In the genomic region with DNA sequence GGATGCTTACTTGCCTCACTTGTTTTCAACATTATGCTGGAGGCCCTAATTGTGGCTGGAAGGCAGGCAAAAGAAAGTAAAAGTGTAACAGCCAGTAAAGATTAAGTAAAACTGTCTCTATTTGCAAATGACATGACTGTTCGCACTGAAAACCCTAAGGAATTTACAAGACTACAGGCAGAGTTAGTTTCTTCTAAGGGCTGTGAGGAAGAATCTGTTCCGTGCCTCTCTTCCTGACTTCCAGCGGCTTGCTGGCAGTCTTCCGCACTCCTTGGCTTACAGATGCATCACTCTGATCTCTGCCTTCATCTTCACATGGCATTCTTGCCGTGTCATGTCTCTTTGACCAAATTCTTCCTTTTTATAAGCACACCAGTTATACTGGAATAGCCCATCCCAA, we compare ENCODE assay signal across 24 cellular contexts.
DNase-seq lines count a peak whose midpoint lies in the region; ATAC-seq and TF ChIP-seq lines count a peak whose summit lies in the region.
"Had no signal": no experiment of that assay in that cellular context is flagged by ENCODE, and none has a peak within 500 bp of the region (broad histone marks: within the 10 kb centered on the region; RNA-seq: fewer than 3 reads in every experiment).

No MANE protein-coding gene starts in this region.

- ATAC-seq in GM19328 (IDR thresholded peaks at IDR 0.05; ENCODE audit: unreplicated experiment) (no peak), GM18907 (IDR thresholded peaks at IDR 0.05; ENCODE audit: unreplicated experiment) (no peak)
- ATAC-seq: HCT116 had no signal

- no peak overlapping the region for H3T11ph ChIP-seq in H9 (ENCODE audit: low read length)

- H4K20me1 ChIP-seq in H9 (ENCODE audit: control insufficient read depth, insufficient read depth, insufficient read length) = no peaks in the 10 kb centered on the region
- H4K20me1 ChIP-seq in GM23248 (ENCODE audit: insufficient read depth) = peaks cover 10% of the 10 kb centered on the region; the same call in 1 of the 2 replicates

- H3K56ac ChIP-seq in H9 (ENCODE audit: insufficient read length, low read depth, low read length) = no peak overlapping the region

- peaks cover 33% of the 10 kb centered on the region for H3F3A ChIP-seq in GM23248 (ENCODE audit: insufficient read depth)

- no peaks in the 10 kb centered on the region for H3K79me1 ChIP-seq in H9 (ENCODE audit: insufficient read depth, low read depth, low read length, poor library complexity, severe bottlenecking)

- H3K27me3 Mint-ChIP-seq in H9 (ENCODE audit: low read depth) = no peaks in the 10 kb centered on the region

- H2BK12ac ChIP-seq in H9 (ENCODE audit: insufficient read length, low read depth, low read length) = no peak overlapping the region

- no peak overlapping the region for H2AK5ac ChIP-seq in H9 (ENCODE audit: insufficient read length, low read length)

- H3K4me3 Mint-ChIP-seq in H9 = no peak overlapping the region
- H3K4me3 Mint-ChIP-seq: CD8-positive, alpha-beta memory T cell had no signal

- H3K79me2 ChIP-seq in H9 (ENCODE audit: insufficient read depth, low read length) = peaks cover 7% of the 10 kb centered on the region; the same call in 1 of the 2 replicates
- peaks cover 43% of the 10 kb centered on the region for H3K79me2 ChIP-seq in GM23248 (ENCODE audit: insufficient read depth)

- no peak overlapping the region for H4K91ac ChIP-seq in H9 (ENCODE audit: insufficient read length, low read depth, low read length)

- no CpG with 5 or more reads among the region's 5 CpGs for WGBS in H9 (ENCODE audit: extremely low coverage, insufficient read length, low lambda C conversion rate)
- 77 to 78% methylated on average over 5 of the region's 5 CpGs for WGBS in GM23248 (ENCODE audit: low coverage in 1 of 2, low lambda C conversion rate in 2 of 2, missing lambda C conversion rate in 2 of 2), 2 experiments

- no peaks in the 10 kb centered on the region for H3K23me2 ChIP-seq in H9 (ENCODE audit: insufficient read length, low read depth, low read length, poor library complexity, severe bottlenecking)

- no peak overlapping the region for H3K4me3 ChIP-seq in GM23248
- H3K4me3 ChIP-seq: PC-9 had no signal

- H2BK15ac ChIP-seq in H9 (ENCODE audit: low read depth, low read length) = no peak overlapping the region

- H3K4me2 ChIP-seq in H9 (ENCODE audit: insufficient read depth, insufficient read length, low read length) (peak overlapping the region; percentile 10), GM23248 (ENCODE audit: unreplicated experiment) (no peak overlapping the region)
- H3K4me2 ChIP-seq: PC-9 had no signal

- no peak overlapping the region for H3K14ac ChIP-seq in H9 (ENCODE audit: insufficient read depth, low read length)

- 0 out of 2 replicates have a peak, but pooled peaks cover 3% of the 10 kb centered on the region for H3K4me1 ChIP-seq in H9 (ENCODE audit: insufficient read depth, low read length)
- H3K4me1 ChIP-seq in GM23248 (ENCODE audit: insufficient read depth) = peaks cover 30% of the 10 kb centered on the region

- no peak overlapping the region for H3K4ac ChIP-seq in H9 (ENCODE audit: low read depth, low read length)

- DNase-seq in H9 (peak; percentile 43), astrocyte of the hippocampus (ENCODE audit: low read depth, low spot score) (peak; percentile 31), iPS DF 19.7 (ENCODE audit: low read depth, low spot score) (peak; percentile 45), Ammon's horn (ENCODE audit: low spot score) (no peak), GM23248 (no peak)
- DNase-seq: AML-193; Calu3; CD8-positive, alpha-beta memory T cell; DMS153; GDM1; KG1; NCI-H1092; NCI-H1436 treated with DMSO at 0.1 percent for 48 hours; NCI-H2029; NCI-H2227 treated with DMSO at 0.1 percent for 48 hours; NCI-H510A treated with DMSO at 0.1 percent for 48 hours; NCI-H748 treated with DMSO at 0.1 percent for 48 hours; PC-9; RPMI8226; SHP77 had no signal

- H3K9me3 ChIP-seq in H9 (ENCODE audit: control insufficient read depth, low read depth, low read length) = no peaks in the 10 kb centered on the region
- H3K9me3 ChIP-seq in GM23248 (ENCODE audit: low read depth) = no peaks in the 10 kb centered on the region

- H3K27ac ChIP-seq in H9 (ENCODE audit: insufficient read length, low read depth, low read length) = peak overlapping the region; percentile 63
- no peak overlapping the region for H3K27ac ChIP-seq in GM23248
- H3K27ac ChIP-seq: C4-2B, PC-9 had no signal

- H3K9me3 Mint-ChIP-seq in H9 = peaks cover 0 to 5% of the 10 kb centered on the region in 2 experiments; a peak in 2 of 5 replicates

- H3K36me3 ChIP-seq in GM23248 (ENCODE audit: low read depth) = no peaks in the 10 kb centered on the region

- no peak overlapping the region for H3K9ac ChIP-seq in H9 (ENCODE audit: extremely low read depth, insufficient read length, low read length)
- H3K9ac ChIP-seq in GM23248 = no peak overlapping the region

- no peak overlapping the region for H2BK120ac ChIP-seq in H9 (ENCODE audit: low read depth, low read length, poor library complexity, severe bottlenecking)

- no peak overlapping the region for H4K8ac ChIP-seq in H9 (replicated peaks; ENCODE audit: insufficient read length, low read depth, low read length)

- H4K5ac ChIP-seq in H9 (ENCODE audit: insufficient read length, low read depth, low read length) = no peak overlapping the region

- in situ Hi-C loops in GM23248 (cut with MboI) = no loop called here

- H3K27ac Mint-ChIP-seq in H9 = peak overlapping the region in 2 of 3 experiments; percentile 27 to 54; a peak in 5 of 7 replicates
- H3K27ac Mint-ChIP-seq: CD8-positive, alpha-beta memory T cell had no signal

- no peak overlapping the region for H3K18ac ChIP-seq in H9 (ENCODE audit: insufficient read length, low read depth, low read length)

- peaks cover 0 to 9% (median 6%) of the 10 kb centered on the region in 3 experiments; a peak in 6 of 7 replicates for H3K36me3 Mint-ChIP-seq in H9 (ENCODE audit: insufficient read depth in 1 of 3, low read depth in 3 of 3)

- H2BK20ac ChIP-seq in H9 (ENCODE audit: low read depth, low read length, poor library complexity, severe bottlenecking) = no peak overlapping the region

- no peaks in the 10 kb centered on the region for H3K9me2 ChIP-seq in GM23248 (ENCODE audit: insufficient read depth)

- peaks cover 47 to 57% of the 10 kb centered on the region in 2 experiments for H3K4me1 Mint-ChIP-seq in H9

- no peak for TF ChIP-seq CTCF in H9 (conservative IDR thresholded peaks at IDR 0.05)

- H2BK5ac ChIP-seq in H9 (ENCODE audit: insufficient read length, low read length) = no peak overlapping the region

- no peak overlapping the region for H3K23ac ChIP-seq in H9 (ENCODE audit: insufficient read length, low read depth, low read length)

- H2AFZ ChIP-seq in H9 (ENCODE audit: low read length) (no peak overlapping the region), GM23248 (no peak overlapping the region)
- H2AFZ ChIP-seq: PC-9 had no signal

- H3K27me3 ChIP-seq in H9 (ENCODE audit: insufficient read depth, low read length) (no peaks in the 10 kb centered on the region), GM23248 (replicated peaks; ENCODE audit: insufficient read depth) (no peaks in the 10 kb centered on the region)

Comparison
In these comparisons a context has a peak if more than half of its experiments do, and no peak if none do; other contexts are left out.
1. DNase-seq: peak in H9 (single experiment), astrocyte of the hippocampus (single experiment) and iPS DF 19.7 (single experiment); none in Ammon's horn (single experiment) and GM23248 (single experiment).